Comparison of ENCODE assay signal across 7 cellular contexts in genomic region chr12:68806488-68807237, GRCh38. TPM values are rescaled to one million over a fixed set of nuclear protein-coding genes. Genes with fewer than 3 reads are reported as not detected.
DNase-seq lines count a peak whose midpoint lies in the region; ATAC-seq and TF ChIP-seq lines count a peak whose summit lies in the region.

No MANE protein-coding gene starts in this region.

- no peak overlapping the region for H3K23ac ChIP-seq in H9 (ENCODE audit: insufficient read length, low read depth, low read length)

- no peaks in the 10 kb centered on the region for H3K9me3 ChIP-seq in H9 (ENCODE audit: control insufficient read depth, low read depth, low read length)
- no peaks in the 10 kb centered on the region for H3K9me3 ChIP-seq in spleen

- H4K91ac ChIP-seq in H9 (ENCODE audit: insufficient read length, low read depth, low read length) = no peak overlapping the region

- H2AFZ ChIP-seq in H9 (ENCODE audit: low read length) = no peak overlapping the region

- no peak overlapping the region for H2BK120ac ChIP-seq in H9 (ENCODE audit: low read depth, low read length, poor library complexity, severe bottlenecking)

- H2BK20ac ChIP-seq in H9 (ENCODE audit: low read depth, low read length, poor library complexity, severe bottlenecking) = no peak overlapping the region

- CTCF ChIA-PET in RWPE1 (lab: Yijun Ruan, JAX) = interaction anchor here (0.9 kb wide), 1 partner anchor 11 kb away, joined by 3 read pairs; no protein-coding TSS in a partner anchor

- peaks cover 9% of the 10 kb centered on the region for H3K23me2 ChIP-seq in H9 (ENCODE audit: insufficient read length, low read depth, low read length, poor library complexity, severe bottlenecking)

- H3K4me1 Mint-ChIP-seq in H9 = peaks cover 28 to 33% of the 10 kb centered on the region in 2 experiments

- H3T11ph ChIP-seq in H9 (ENCODE audit: low read length) = no peak overlapping the region

- no peaks in the 10 kb centered on the region for H4K20me1 ChIP-seq in H9 (ENCODE audit: control insufficient read depth, insufficient read depth, insufficient read length)

- H4K8ac ChIP-seq in H9 (replicated peaks; ENCODE audit: insufficient read length, low read depth, low read length) = no peak overlapping the region

- H3K4me1 ChIP-seq in H9 (ENCODE audit: insufficient read depth, low read length) = peaks cover 4% of the 10 kb centered on the region; the same call in 1 of the 2 replicates
- peaks cover 0 to 41% (median 37%) of the 10 kb centered on the region in 6 donors for H3K4me1 ChIP-seq in spleen

- H3K14ac ChIP-seq in H9 (ENCODE audit: insufficient read depth, low read length) = no peak overlapping the region

- H3K36me3 ChIP-seq in spleen = peaks cover 0 to 25% (median 9%) of the 10 kb centered on the region in 6 donors

- H3K27ac ChIP-seq in H9 (ENCODE audit: insufficient read length, low read depth, low read length) (no peak overlapping the region), RWPE1 (peak overlapping the region; percentile 99), epithelial cell of prostate (peak overlapping the region; percentile 99), spleen (peak overlapping the region; percentile 94 to 100 (median 98))

- H3K9ac ChIP-seq in H9 (ENCODE audit: extremely low read depth, insufficient read length, low read length) = no peak overlapping the region

- WGBS in H9 (ENCODE audit: extremely low coverage, insufficient read length, low lambda C conversion rate) = no CpG with 5 or more reads among the region's 18 CpGs
- 79 to 88% (median 83%) methylated on average over 18 of the region's 18 CpGs for WGBS in spleen, 5 donors

- no peak overlapping the region for H3K4ac ChIP-seq in H9 (ENCODE audit: low read depth, low read length)

- no peak for DNase-seq in H9
- no peak for DNase-seq in RWPE1 (ENCODE audit: low spot score)
- no peak for DNase-seq in epithelial cell of prostate (ENCODE audit: low read depth, low spot score)
- no peak for DNase-seq in spleen
- DNase-seq in middle frontal gyrus (ENCODE audit: extremely low spot score, low spot score) = no peak

- intact Hi-C loops in spleen (cut with DNase I; ENCODE audit: low total_unique reads) = loop anchor here (10.0 kb wide), 1 partner anchor 62 kb away; the partner anchor contains the start of gene SLC35E3

- H3K4me2 ChIP-seq in H9 (ENCODE audit: insufficient read depth, insufficient read length, low read length) = peak overlapping the region; percentile 48

- no peak overlapping the region for H2BK15ac ChIP-seq in H9 (ENCODE audit: low read depth, low read length)

- no peak for TF ChIP-seq CTCF in H9 (conservative IDR thresholded peaks at IDR 0.05)
- TF ChIP-seq CTCF in RWPE1 (conservative IDR thresholded peaks at IDR 0.05; ENCODE audit: low read depth) = no peak
- TF ChIP-seq CTCF in spleen (IDR thresholded peaks at IDR 0.05 in 8 of 11, conservative IDR thresholded peaks at IDR 0.05 in 3 of 11) = no peak

- no peak for TF ChIP-seq POLR2A in spleen (IDR thresholded peaks at IDR 0.05)

- peaks cover 0 to 2% of the 10 kb centered on the region in 2 experiments; a peak in 2 of 5 replicates for H3K9me3 Mint-ChIP-seq in H9

- H2BK5ac ChIP-seq in H9 (ENCODE audit: insufficient read length, low read length) = no peak overlapping the region

- H3K36me3 Mint-ChIP-seq in H9 (ENCODE audit: insufficient read depth in 1 of 3, low read depth in 3 of 3) = peaks cover 17 to 29% (median 25%) of the 10 kb centered on the region in 3 experiments

- H2AK5ac ChIP-seq in H9 (ENCODE audit: insufficient read length, low read length) = no peak overlapping the region

- no peak for ATAC-seq in HG02884 (IDR thresholded peaks at IDR 0.05; ENCODE audit: unreplicated experiment)
- no peak for ATAC-seq in activated CD4-positive, CD25-positive, alpha-beta regulatory T cell treated with anti-CD3 and anti-CD28 coated beads, Interleukin-2, amount 50 U/mL, for 24 hours

- H4K5ac ChIP-seq in H9 (ENCODE audit: insufficient read length, low read depth, low read length) = no peak overlapping the region

- POLR2A ChIA-PET in RWPE1 (lab: Yijun Ruan, JAX; ENCODE audit: low non-redundant PET) = interaction anchor here (1.5 kb wide), 1 partner anchor 60 kb away, joined by 3 read pairs; no protein-coding TSS in a partner anchor

- H3K56ac ChIP-seq in H9 (ENCODE audit: insufficient read length, low read depth, low read length) = no peak overlapping the region

- no peaks in the 10 kb centered on the region for H3K27me3 Mint-ChIP-seq in H9 (ENCODE audit: low read depth)

- no peak overlapping the region; a peak in 1 of 7 replicates for H3K27ac Mint-ChIP-seq in H9

- peaks cover 3% of the 10 kb centered on the region; the same call in 1 of the 2 replicates for H3K79me2 ChIP-seq in H9 (ENCODE audit: insufficient read depth, low read length)

- peak overlapping the region in 6 of 8 donors; percentile 52 to 84 (median 74) for H3K4me3 ChIP-seq in spleen

- peak overlapping the region; percentile 94 to 95 for H3K4me3 Mint-ChIP-seq in H9

- no peak overlapping the region for H3K18ac ChIP-seq in H9 (ENCODE audit: insufficient read length, low read depth, low read length)

- H3K79me1 ChIP-seq in H9 (ENCODE audit: insufficient read depth, low read depth, low read length, poor library complexity, severe bottlenecking) = no peaks in the 10 kb centered on the region

- H3K27me3 ChIP-seq in H9 (ENCODE audit: insufficient read depth, low read length) (no peaks in the 10 kb centered on the region), spleen (replicated peaks in 1 of 7) (no peaks in the 10 kb centered on the region)

- H2BK12ac ChIP-seq in H9 (ENCODE audit: insufficient read length, low read depth, low read length) = no peak overlapping the region

RNA-seq across cellular contexts. Expression of gene MDM2, which starts 1.3 kb away (rescaled TPM):
- 159 and 162 TPM in 2 replicates for total RNA-seq in H9 (2021)
- total RNA-seq in spleen = 100 to 1,000 TPM in 5 of 7 donors, 10 to 100 TPM in 2; 98.9 to 248 (median 125) TPM
- polyA plus RNA-seq in spleen = 10 to 100 TPM; 41.5 to 77.4 (median 52.7) TPM
